In the genomic region with DNA sequence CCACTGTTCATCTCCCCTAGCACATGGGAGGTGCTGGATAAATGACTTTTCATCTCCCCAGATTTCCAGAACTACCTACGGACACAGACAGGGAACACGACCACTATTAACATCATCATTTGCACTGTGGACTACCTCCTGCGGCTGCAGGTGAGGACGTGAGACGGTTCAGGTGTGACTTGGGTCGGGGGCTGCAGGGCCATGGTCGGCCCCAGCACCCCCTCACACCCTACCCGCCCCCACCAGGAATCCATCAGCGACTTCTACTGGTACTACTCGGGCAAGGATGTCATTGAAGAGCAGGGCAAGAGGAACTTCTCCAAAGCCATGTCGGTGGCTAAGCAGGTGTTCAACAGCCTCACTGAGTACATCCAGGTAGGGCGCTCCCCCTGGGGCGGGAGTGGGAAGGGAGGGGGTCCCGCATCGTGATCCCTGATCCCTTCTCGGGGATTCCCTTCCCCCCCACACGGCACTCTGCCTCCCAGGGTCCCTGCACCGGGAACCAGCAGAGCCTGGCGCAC, we compare ENCODE assay signal across 18 cellular contexts.
DNase-seq lines count a peak whose midpoint lies in the region; ATAC-seq and TF ChIP-seq lines count a peak whose summit lies in the region.
"Had no signal": no experiment of that assay in that cellular context is flagged by ENCODE, and none has a peak within 500 bp of the region (broad histone marks: within the 10 kb centered on the region; RNA-seq: fewer than 3 reads in every experiment).

No MANE protein-coding gene starts in this region.

- H3K4me1 Mint-ChIP-seq in activated CD4-positive, alpha-beta T cell treated with anti-CD3 and anti-CD28 coated beads for 36 hours, result peaks cover 33% of the 10 kb centered on the region
- peaks cover 19 to 22% of the 10 kb centered on the region in 2 donors for H3K4me1 Mint-ChIP-seq in immature natural killer cell

- H3K4me1 ChIP-seq in gastrocnemius medialis, result peaks cover 8 to 9% of the 10 kb centered on the region in 2 donors

- POLR2A ChIA-PET in activated CD4-positive, alpha-beta T cell treated with anti-CD3 and anti-CD28 coated beads for 36 hours (lab: Charles Lee), result no interaction called here

- H3K9me3 Mint-ChIP-seq in activated CD4-positive, alpha-beta T cell treated with anti-CD3 and anti-CD28 coated beads for 36 hours (ENCODE audit: low read depth), result peaks cover 2% of the 10 kb centered on the region
- H3K9me3 Mint-ChIP-seq in immature natural killer cell, result no peaks in the 10 kb centered on the region
- H3K9me3 Mint-ChIP-seq: activated CD4-positive, alpha-beta T cell treated with anti-CD3 and anti-CD28 coated beads, Interleukin-2, amount 10 ng/mL, durations not matched to agents 24 days and 14 days; CD4-positive, alpha-beta T cell had no signal

- intact Hi-C loops in activated CD4-positive, alpha-beta T cell treated with anti-CD3 and anti-CD28 coated beads for 36 hours (cut with DNase I, micrococcal nuclease), result no loop called here
- intact Hi-C loops in gastrocnemius medialis (cut with DNase I; ENCODE audit: low total_unique reads), result loop anchor here (10.0 kb wide), 1 partner anchor 51 kb away; no protein-coding TSS in a partner anchor

- in situ Hi-C loops in gastrocnemius medialis (cut with MboI; ENCODE audit: low sequenced_read_pairs in 4 of 4), result no loop called here

- TF ChIP-seq POLR2A in gastrocnemius medialis (IDR thresholded peaks at IDR 0.05), result no peak

- TF ChIP-seq CTCF in LNCaP clone FGC (IDR thresholded peaks at IDR 0.05; ENCODE audit: control insufficient read depth, extremely low read depth, insufficient read depth), result no peak
- no peak for TF ChIP-seq CTCF in choroid plexus epithelial cell (conservative IDR thresholded peaks at IDR 0.05; ENCODE audit: low read depth, low read length)
- no peak for TF ChIP-seq CTCF in gastrocnemius medialis (IDR thresholded peaks at IDR 0.05 in 4 of 5, conservative IDR thresholded peaks at IDR 0.05 in 1 of 5)

- no peak overlapping the region for H3K27ac Mint-ChIP-seq in activated CD4-positive, alpha-beta T cell treated with anti-CD3 and anti-CD28 coated beads for 36 hours
- H3K27ac Mint-ChIP-seq in immature natural killer cell, result no peak overlapping the region
- H3K27ac Mint-ChIP-seq: nephron progenitor cell had no signal

- H3K27me3 Mint-ChIP-seq in activated CD4-positive, alpha-beta T cell treated with anti-CD3 and anti-CD28 coated beads for 36 hours, result no peaks in the 10 kb centered on the region
- peaks cover 0 to 4% (median 0%) of the 10 kb centered on the region in 3 donors for H3K27me3 Mint-ChIP-seq in immature natural killer cell (ENCODE audit: low read depth in 3 of 3)
- H3K27me3 Mint-ChIP-seq: activated CD4-positive, alpha-beta T cell treated with anti-CD3 and anti-CD28 coated beads, Interleukin-2, amount 10 ng/mL, durations not matched to agents 24 days and 14 days; CD4-positive, alpha-beta T cell had no signal

- H3K27me3 ChIP-seq in gastrocnemius medialis, result no peaks in the 10 kb centered on the region
- H3K27me3 ChIP-seq: transverse colon had no signal

- peaks cover 5% of the 10 kb centered on the region for H3K36me3 Mint-ChIP-seq in activated CD4-positive, alpha-beta T cell treated with anti-CD3 and anti-CD28 coated beads for 36 hours (ENCODE audit: low read depth)
- H3K36me3 Mint-ChIP-seq in immature natural killer cell, result no peaks in the 10 kb centered on the region

- peak overlapping the region; percentile 63 for H3K4me3 Mint-ChIP-seq in activated CD4-positive, alpha-beta T cell treated with anti-CD3 and anti-CD28 coated beads for 36 hours
- H3K4me3 Mint-ChIP-seq in immature natural killer cell, result no peak overlapping the region
- H3K4me3 Mint-ChIP-seq: CD4-positive, alpha-beta T cell; nephron progenitor cell had no signal

- peaks cover 0 to 67% of the 10 kb centered on the region in 2 donors for H3K36me3 ChIP-seq in gastrocnemius medialis
- H3K36me3 ChIP-seq: transverse colon had no signal

- CTCF ChIA-PET in activated CD4-positive, alpha-beta T cell treated with anti-CD3 and anti-CD28 coated beads for 36 hours (lab: Charles Lee), result interaction anchor here (0.6 to 2.7 kb wide), 10 partner anchors 8 to 397 kb away, joined by 3 to 32 read pairs (median 4); a partner anchor contains a TSS

- ATAC-seq in activated CD4-positive, alpha-beta T cell treated with anti-CD3 and anti-CD28 coated beads for 36 hours, result no peak
- no peak for ATAC-seq in gastrocnemius medialis

- no peak for DNase-seq in activated CD4-positive, alpha-beta T cell treated with anti-CD3 and anti-CD28 coated beads for 36 hours
- no peak for DNase-seq in activated CD4-positive, alpha-beta T cell treated with anti-CD3 and anti-CD28 coated beads, Interleukin-2, amount 50 U/mL, for 4 hours
- DNase-seq in LNCaP clone FGC (ENCODE audit: low read depth) (no peak), choroid plexus epithelial cell (ENCODE audit: low read depth) (no peak), gastrocnemius medialis (no peak), substantia nigra (lab: John Stamatoyannopoulos, UW) (no peak), immature natural killer cell (no peak)
- DNase-seq in stimulated activated CD4-positive, alpha-beta T cell treated with anti-CD3 and anti-CD28 coated beads, Interleukin-4, amount 100 ng/mL, for 1 hour, result no peak
- DNase-seq: activated CD8-positive, alpha-beta memory T cell treated with anti-CD3 and anti-CD28 coated beads, Interleukin-2, amount 50 U/mL, for 48 hours; activated gamma-delta T cell treated with Interleukin-2 at 50 U/mL for 16 hours; CD4-positive, alpha-beta T cell; DMS79; KG1; NCI-H1105 treated with DMSO at 0.1 percent for 48 hours; nephron progenitor cell; stimulated activated naive CD4-positive, alpha-beta T cell treated with Interleukin-2 at 50 U/mL for 16 hours had no signal

- peak overlapping the region; percentile 36; the same call in 1 of the 2 replicates for H3K4me3 ChIP-seq in LNCaP clone FGC (ENCODE audit: low read depth, low read length)
- H3K4me3 ChIP-seq in choroid plexus epithelial cell (ENCODE audit: low read depth, low read length), result peak overlapping the region; percentile 42
- H3K4me3 ChIP-seq in gastrocnemius medialis, result peak overlapping the region in 1 of 4 donors; percentile 10

- no peaks in the 10 kb centered on the region for H3K9me3 ChIP-seq in gastrocnemius medialis
- H3K9me3 ChIP-seq: transverse colon had no signal

- H3K27ac ChIP-seq in gastrocnemius medialis (peak overlapping the region; percentile 56 to 77 (median 60)), substantia nigra (ENCODE audit: low read depth, low read length, poor library complexity, severe bottlenecking) (no peak overlapping the region)
